1 cellular context compared by ENCODE assay signal in genomic region chr21:38544681-38545080, GRCh38.
TF ChIP-seq lines count a peak whose summit lies in the region.

No MANE protein-coding gene starts in this region.

TF ChIP-seq in SK-N-SH, 30 proteins besides CTCF, POLR2A, EP300 and RAD21 (continued from another document):
- TF ChIP-seq REST (IDR thresholded peaks at IDR 0.05; ENCODE audit: low read depth, low read length): no peak
- no peak for TF ChIP-seq CHD2 (IDR thresholded peaks at IDR 0.05; ENCODE audit: low read length, partially characterized antibody)
